1 cellular context compared by ENCODE assay signal in the genomic region with DNA sequence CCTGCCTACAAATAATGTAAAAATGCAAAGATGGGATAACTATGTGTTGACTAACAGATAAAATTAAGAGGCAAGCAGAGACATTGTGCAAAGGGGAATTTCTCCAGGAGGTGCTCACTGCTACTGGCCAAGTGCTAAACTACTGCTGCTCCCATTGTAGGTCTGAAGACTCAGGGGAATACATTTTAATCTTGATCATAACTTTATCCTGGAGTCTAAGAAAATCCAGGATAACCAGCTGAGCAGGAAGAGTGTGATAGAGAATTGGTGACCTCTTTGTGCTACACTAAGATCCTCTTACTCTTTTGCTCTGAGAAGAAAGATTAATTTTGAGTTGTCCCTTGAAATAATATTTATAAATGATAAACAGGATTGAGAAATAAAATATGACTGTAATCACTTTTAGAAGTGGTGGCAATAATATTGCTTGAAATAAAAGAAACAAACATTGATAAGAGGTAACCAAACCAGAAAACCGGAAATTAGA.
TF ChIP-seq lines count a peak whose summit lies in the region.

No MANE protein-coding gene starts in this region.

TF ChIP-seq in GM12878, 131 proteins besides CTCF, POLR2A, EP300 and RAD21:
- TF ChIP-seq, protein P1, sequence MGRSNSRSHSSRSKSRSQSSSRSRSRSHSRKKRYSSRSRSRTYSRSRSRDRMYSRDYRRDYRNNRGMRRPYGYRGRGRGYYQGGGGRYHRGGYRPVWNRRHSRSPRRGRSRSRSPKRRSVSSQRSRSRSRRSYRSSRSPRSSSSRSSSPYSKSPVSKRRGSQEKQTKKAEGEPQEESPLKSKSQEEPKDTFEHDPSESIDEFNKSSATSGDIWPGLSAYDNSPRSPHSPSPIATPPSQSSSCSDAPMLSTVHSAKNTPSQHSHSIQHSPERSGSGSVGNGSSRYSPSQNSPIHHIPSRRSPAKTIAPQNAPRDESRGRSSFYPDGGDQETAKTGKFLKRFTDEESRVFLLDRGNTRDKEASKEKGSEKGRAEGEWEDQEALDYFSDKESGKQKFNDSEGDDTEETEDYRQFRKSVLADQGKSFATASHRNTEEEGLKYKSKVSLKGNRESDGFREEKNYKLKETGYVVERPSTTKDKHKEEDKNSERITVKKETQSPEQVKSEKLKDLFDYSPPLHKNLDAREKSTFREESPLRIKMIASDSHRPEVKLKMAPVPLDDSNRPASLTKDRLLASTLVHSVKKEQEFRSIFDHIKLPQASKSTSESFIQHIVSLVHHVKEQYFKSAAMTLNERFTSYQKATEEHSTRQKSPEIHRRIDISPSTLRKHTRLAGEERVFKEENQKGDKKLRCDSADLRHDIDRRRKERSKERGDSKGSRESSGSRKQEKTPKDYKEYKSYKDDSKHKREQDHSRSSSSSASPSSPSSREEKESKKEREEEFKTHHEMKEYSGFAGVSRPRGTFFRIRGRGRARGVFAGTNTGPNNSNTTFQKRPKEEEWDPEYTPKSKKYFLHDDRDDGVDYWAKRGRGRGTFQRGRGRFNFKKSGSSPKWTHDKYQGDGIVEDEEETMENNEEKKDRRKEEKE (IDR thresholded peaks at IDR 0.05) = no peak
- TF ChIP-seq SMAD5 (IDR thresholded peaks at IDR 0.05; ENCODE audit: low read depth) (no peak), HCFC1 (IDR thresholded peaks at IDR 0.05; ENCODE audit: low read length) (no peak)
